In genomic region chr17:81295678-81296381, GRCh38 we compare ENCODE assay signal across 8 cellular contexts. TPM values are rescaled to one million over a fixed set of nuclear protein-coding genes. Genes with fewer than 3 reads are reported as not detected.
DNase-seq lines count a peak whose midpoint lies in the region; ATAC-seq and TF ChIP-seq lines count a peak whose summit lies in the region.

No MANE protein-coding gene starts in this region.

- H3K27ac Mint-ChIP-seq in central memory CD8-positive, alpha-beta T cell (ENCODE audit: low read depth) = peak overlapping the region; percentile 98

- DNase-seq in Caki2 (ENCODE audit: low read depth) (peak; percentile 67), GM20000 (ENCODE audit: low spot score) (peak; percentile 75), MV-4-11 (lab: John Stamatoyannopoulos, UW) (peak; percentile 39), T-helper 22 cell (ENCODE audit: low read depth) (peak; percentile 46), left lobe of liver (ENCODE audit: low spot score) (no peak)
- DNase-seq in central memory CD8-positive, alpha-beta T cell (ENCODE audit: low spot score in 2 of 2) = no peak
- peak; percentile 11 to 31 for DNase-seq in stimulated activated CD8-positive, alpha-beta memory T cell treated with anti-CD3 and anti-CD28 coated beads, Interleukin-7, amount 100 ng/mL, for 4 hours (ENCODE audit: low read depth in 2 of 2)

- no peaks in the 10 kb centered on the region for H3K9me3 Mint-ChIP-seq in central memory CD8-positive, alpha-beta T cell

- in situ Hi-C loops in Caki2 (cut with HindIII; ENCODE audit: low pct_unique_long_range_greater_than_20kb, low sequenced_read_pairs) = no loop called here

- peak overlapping the region; percentile 98 for H3K4me3 Mint-ChIP-seq in central memory CD8-positive, alpha-beta T cell

- no peaks in the 10 kb centered on the region for H3K27me3 Mint-ChIP-seq in central memory CD8-positive, alpha-beta T cell

- H3K4me1 Mint-ChIP-seq in central memory CD8-positive, alpha-beta T cell = peaks cover 30% of the 10 kb centered on the region

- TF ChIP-seq CTCF in GM20000 (IDR thresholded peaks at IDR 0.05; ENCODE audit: extremely low read depth, missing control alignments) = no peak

- H3K36me3 Mint-ChIP-seq in central memory CD8-positive, alpha-beta T cell (ENCODE audit: insufficient read depth) = peaks cover 11% of the 10 kb centered on the region

- ATAC-seq in central memory CD8-positive, alpha-beta T cell (replicated peaks; ENCODE audit: extremely low read depth, poor library complexity, severe bottlenecking) = peak; percentile 33
- peak; percentile 39 for ATAC-seq in left lobe of liver
- ATAC-seq in GM21423 (IDR thresholded peaks at IDR 0.05; ENCODE audit: unreplicated experiment) = no peak

RNA-seq across cellular contexts. Expression of gene SLC38A10, which starts 0.7 kb away (rescaled TPM):
- 77.3 and 85.2 TPM in 2 replicates for total RNA-seq in Caki2 (2014; rRNA removed; shearing (Covaris generic); ENCODE audit: low replicate concordance)
- 101 TPM for total RNA-seq in left lobe of liver

RNA-seq across cellular contexts. Expression of gene NDUFAF8, which starts 56.7 kb away (rescaled TPM):
- 158 and 172 TPM in 2 replicates for total RNA-seq in Caki2 (2014; rRNA removed; shearing (Covaris generic); ENCODE audit: low replicate concordance)
- 33.3 TPM for total RNA-seq in left lobe of liver

RNA-seq across cellular contexts. Expression of gene TEPSIN, which starts 57.0 kb away (rescaled TPM):
- total RNA-seq in Caki2 (2014; rRNA removed; shearing (Covaris generic); ENCODE audit: low replicate concordance) = 6.8 and 7.2 TPM in 2 replicates
- 33.9 TPM for total RNA-seq in left lobe of liver

Comparison
In these comparisons a context has a peak if more than half of its experiments do, and no peak if none do; other contexts are left out.
1. DNase-seq: peak in Caki2 (single experiment), GM20000 (single experiment), MV-4-11 (single experiment), T-helper 22 cell (single experiment) and stimulated activated CD8-positive, alpha-beta memory T cell treated with anti-CD3 and anti-CD28 coated beads, Interleukin-7, amount 100 ng/mL, for 4 hours (2 of 2); none in central memory CD8-positive, alpha-beta T cell (0 of 2) and left lobe of liver (single experiment).